Comparison of ENCODE assay signal across 15 cellular contexts in genomic region chr6:2498224-2498623, GRCh38.
DNase-seq lines count a peak whose midpoint lies in the region; ATAC-seq, FAIRE-seq and TF ChIP-seq lines count a peak whose summit lies in the region.
"Had no signal": no experiment of that assay in that cellular context is flagged by ENCODE, and none has a peak within 500 bp of the region (broad histone marks: within the 10 kb centered on the region; RNA-seq: fewer than 3 reads in every experiment).

No MANE protein-coding gene starts in this region.

- no peak overlapping the region for H3K4me2 ChIP-seq in keratinocyte (ENCODE audit: control insufficient read depth, extremely low read depth, insufficient read depth, low read depth, low read length)

- H3K9me3 Mint-ChIP-seq in naive thymus-derived CD8-positive, alpha-beta T cell = no peaks in the 10 kb centered on the region
- peaks cover 2% of the 10 kb centered on the region for H3K9me3 Mint-ChIP-seq in Calu3 (ENCODE audit: low read depth, unreplicated experiment)
- H3K9me3 Mint-ChIP-seq: stimulated activated effector memory CD8-positive, alpha-beta T cell treated with anti-CD3 and anti-CD28 coated beads, Interleukin-12 subunit alpha, Interleukin-12 subunit beta, amount 100 ng/mL, for 72 hours had no signal

- BruUV-seq in Calu3 (replicated peaks; lab: Mats Ljungman, UMichigan) = no TSS peak

- no peak overlapping the region for H3K27ac ChIP-seq in keratinocyte (ENCODE audit: control insufficient read depth, insufficient read depth, low read length)

- H3K27me3 ChIP-seq in keratinocyte (ENCODE audit: control insufficient read depth, extremely low read depth, insufficient read depth, low read length) = no peaks in the 10 kb centered on the region

- no peaks in the 10 kb centered on the region for H3K9me1 ChIP-seq in keratinocyte (ENCODE audit: control insufficient read depth, extremely low read depth, insufficient read depth, low read length)

- dilution Hi-C loops in keratinocyte (cut with MboI; ENCODE audit: extremely low pct_ligation_motif_present, low sequenced_read_pairs) = no loop called here

- H3K36me3 Mint-ChIP-seq in naive thymus-derived CD8-positive, alpha-beta T cell = no peaks in the 10 kb centered on the region
- no peaks in the 10 kb centered on the region for H3K36me3 Mint-ChIP-seq in Calu3 (ENCODE audit: insufficient read depth, unreplicated experiment)
- H3K36me3 Mint-ChIP-seq: IgD-negative memory B cell; stimulated activated effector memory CD8-positive, alpha-beta T cell treated with anti-CD3 and anti-CD28 coated beads, Interleukin-12 subunit alpha, Interleukin-12 subunit beta, amount 100 ng/mL, for 72 hours had no signal

- H3K4me1 Mint-ChIP-seq in naive thymus-derived CD8-positive, alpha-beta T cell = no peaks in the 10 kb centered on the region
- H3K4me1 Mint-ChIP-seq in Calu3 (ENCODE audit: low read depth, unreplicated experiment) = no peaks in the 10 kb centered on the region
- H3K4me1 Mint-ChIP-seq: IgD-negative memory B cell; stimulated activated effector memory CD8-positive, alpha-beta T cell treated with anti-CD3 and anti-CD28 coated beads, Interleukin-12 subunit alpha, Interleukin-12 subunit beta, amount 100 ng/mL, for 72 hours had no signal

- CTCF ChIA-PET in Calu3 (lab: Charles Lee) = no interaction called here

- H3K4me3 Mint-ChIP-seq in naive thymus-derived CD8-positive, alpha-beta T cell = no peak overlapping the region
- no peak overlapping the region for H3K4me3 Mint-ChIP-seq in Calu3 (ENCODE audit: low read depth, unreplicated experiment)
- H3K4me3 Mint-ChIP-seq: IgD-negative memory B cell; stimulated activated effector memory CD8-positive, alpha-beta T cell treated with anti-CD3 and anti-CD28 coated beads, Interleukin-12 subunit alpha, Interleukin-12 subunit beta, amount 100 ng/mL, for 72 hours had no signal

- H3K4me1 ChIP-seq in keratinocyte (ENCODE audit: control insufficient read depth, extremely low read depth, insufficient read depth, low read length) = peaks cover 18% of the 10 kb centered on the region

- no peaks in the 10 kb centered on the region for H3K79me2 ChIP-seq in keratinocyte (ENCODE audit: control insufficient read depth, insufficient read depth, low read length)

- intact Hi-C loops in Calu3 (cut with micrococcal nuclease; ENCODE audit: unreplicated experiment) = no loop called here

- H3K9me3 ChIP-seq in keratinocyte (ENCODE audit: control insufficient read depth, low read depth, low read length) = no peaks in the 10 kb centered on the region

- no peak overlapping the region for H3K4me3 ChIP-seq in keratinocyte (ENCODE audit: control insufficient read depth in 2 of 3, extremely low read depth in 1 of 3, insufficient read depth in 2 of 3, low read depth in 1 of 3, low read length in 3 of 3)

- peak; percentile 92 for FAIRE-seq in keratinocyte (lab: Jason Lieb, UNC)

- H3K27me3 Mint-ChIP-seq in naive thymus-derived CD8-positive, alpha-beta T cell = peaks cover 1 to 26% (median 11%) of the 10 kb centered on the region in 5 donors
- H3K27me3 Mint-ChIP-seq in Calu3 (ENCODE audit: unreplicated experiment) = no peaks in the 10 kb centered on the region

- peak overlapping the region; percentile 53 for H2AFZ ChIP-seq in keratinocyte (ENCODE audit: control insufficient read depth, low read length)

- H3K27ac Mint-ChIP-seq in naive thymus-derived CD8-positive, alpha-beta T cell = no peak overlapping the region
- no peak overlapping the region for H3K27ac Mint-ChIP-seq in Calu3 (ENCODE audit: unreplicated experiment)
- H3K27ac Mint-ChIP-seq: IgD-negative memory B cell; stimulated activated effector memory CD8-positive, alpha-beta T cell treated with anti-CD3 and anti-CD28 coated beads, Interleukin-12 subunit alpha, Interleukin-12 subunit beta, amount 100 ng/mL, for 72 hours had no signal

- H4K20me1 ChIP-seq in keratinocyte (ENCODE audit: control insufficient read depth, extremely low read depth, insufficient read depth, low read length) = no peaks in the 10 kb centered on the region

- no peak overlapping the region for H3K9ac ChIP-seq in keratinocyte (ENCODE audit: control insufficient read depth, extremely low read depth, insufficient read depth, low read length)

- DNase-seq in COLO668 (lab: John Stamatoyannopoulos, UW; ENCODE audit: unreplicated experiment) = peak; percentile 29
- DNase-seq in NCI-H1105 (lab: John Stamatoyannopoulos, UW) = peak; percentile 26
- DNase-seq in SHP77 treated with DMSO at 0.1 percent for 48 hours (lab: John Stamatoyannopoulos, UW) = peak; percentile 37
- peak; percentile 44 for DNase-seq in keratinocyte (ENCODE audit: low read depth, low spot score)
- no peak for DNase-seq in naive thymus-derived CD8-positive, alpha-beta T cell
- no peak for DNase-seq in Calu3
- no peak for DNase-seq in SW480 (ENCODE audit: low spot score)
- no peak for DNase-seq in stimulated activated CD4-positive, alpha-beta T cell treated with anti-CD3 and anti-CD28 coated beads, Interleukin-1b, Interleukin-23, amount 100 ng/mL, for 48 hours
- DNase-seq: activated CD4-positive, alpha-beta T cell treated with anti-CD3 and anti-CD28 coated beads, Interleukin-2, amount 50 U/mL, for 48 hours; activated gamma-delta T cell; erythroblast; GF-D8; T-helper 9 cell had no signal

- ATAC-seq in naive thymus-derived CD8-positive, alpha-beta T cell = no peak
- ATAC-seq: stimulated activated effector memory CD8-positive, alpha-beta T cell treated with anti-CD3 and anti-CD28 coated beads, Interleukin-12 subunit alpha, Interleukin-12 subunit beta, amount 100 ng/mL, for 72 hours had no signal

- POLR2A ChIA-PET in naive thymus-derived CD8-positive, alpha-beta T cell (lab: Charles Lee) = no interaction called here

- no peaks in the 10 kb centered on the region for H3K36me3 ChIP-seq in keratinocyte (ENCODE audit: control insufficient read depth in 2 of 2, extremely low read depth in 1 of 2, insufficient read depth in 2 of 2, low read length in 2 of 2)

- TF ChIP-seq CTCF in keratinocyte (optimal IDR thresholded peaks at IDR 0.05 in 1 of 3, IDR thresholded peaks at IDR 0.05 in 1 of 3, conservative IDR thresholded peaks at IDR 0.05 in 1 of 3; ENCODE audit: extremely low read depth in 1 of 3, insufficient read depth in 2 of 3, low read length in 3 of 3) = no peak
- no peak for TF ChIP-seq CTCF in Calu3 (IDR thresholded peaks at IDR 0.05; ENCODE audit: unreplicated experiment)

Comparison
In these comparisons a context has a peak if more than half of its experiments do, and no peak if none do; other contexts are left out.
1. DNase-seq: peak in COLO668 (single experiment), NCI-H1105 (single experiment), SHP77 treated with DMSO at 0.1 percent for 48 hours (single experiment) and keratinocyte (single experiment); none in naive thymus-derived CD8-positive, alpha-beta T cell (0 of 10), Calu3 (single experiment), SW480 (single experiment) and stimulated activated CD4-positive, alpha-beta T cell treated with anti-CD3 and anti-CD28 coated beads, Interleukin-1b, Interleukin-23, amount 100 ng/mL, for 48 hours (single experiment).